21 cellular contexts compared by ENCODE assay signal in genomic region chr22:43008509-43008908, GRCh38. TPM values are rescaled to one million over a fixed set of nuclear protein-coding genes. Genes with fewer than 3 reads are reported as not detected.
DNase-seq lines count a peak whose midpoint lies in the region; ATAC-seq and TF ChIP-seq lines count a peak whose summit lies in the region.
"Had no signal": no experiment of that assay in that cellular context is flagged by ENCODE, and none has a peak within 500 bp of the region (broad histone marks: within the 10 kb centered on the region; RNA-seq: fewer than 3 reads in every experiment).

No MANE protein-coding gene starts in this region.

- H3K4me3 Mint-ChIP-seq in type B pancreatic cell, result peak overlapping the region; percentile 7
- H3K4me3 Mint-ChIP-seq in activated T-cell treated with anti-CD3 and anti-CD28 coated beads, Interleukin-2, amount 50 U/mL, for 72 hours, result no peak overlapping the region
- H3K4me3 Mint-ChIP-seq: dendritic cell treated with granulocyte-macrophage colony-stimulating factor and Interleukin-4, amounts not matched to agents 40 ng/mL and 50 ng/mL, for 4 days had no signal

- H3K27me3 ChIP-seq in PC-3 (ENCODE audit: low read length) (no peaks in the 10 kb centered on the region), mucosa of rectum (ENCODE audit: control insufficient read depth in 2 of 2, insufficient read depth in 2 of 2, low read length in 2 of 2) (no peaks in the 10 kb centered on the region)
- H3K27me3 ChIP-seq: BE2C, heart right ventricle had no signal

- no peaks in the 10 kb centered on the region for H3F3A ChIP-seq in PC-3 (ENCODE audit: low read length, unreplicated experiment)

- H3K9me3 ChIP-seq in PC-3 (ENCODE audit: low read length), result no peaks in the 10 kb centered on the region
- H3K9me3 ChIP-seq in mucosa of rectum (ENCODE audit: control insufficient read depth in 2 of 2, low read length in 2 of 2), result no peaks in the 10 kb centered on the region
- H3K9me3 ChIP-seq: BE2C, heart right ventricle had no signal

- BruUV-seq in PC-3 (replicated peaks; lab: Mats Ljungman, UMichigan), result no TSS peak

- TF ChIP-seq CTCF in PC-3 (conservative IDR thresholded peaks at IDR 0.05; ENCODE audit: low read depth, low read length) (no peak), type B pancreatic cell (conservative IDR thresholded peaks at IDR 0.05) (no peak)

- H4K20me1 ChIP-seq in PC-3 (ENCODE audit: low read length), result peaks cover 35% of the 10 kb centered on the region

- no peaks in the 10 kb centered on the region for H3K27me3 Mint-ChIP-seq in type B pancreatic cell
- H3K27me3 Mint-ChIP-seq in activated T-cell treated with anti-CD3 and anti-CD28 coated beads, Interleukin-2, amount 50 U/mL, for 72 hours (ENCODE audit: low read depth), result no peaks in the 10 kb centered on the region
- H3K27me3 Mint-ChIP-seq: dendritic cell treated with granulocyte-macrophage colony-stimulating factor and Interleukin-4, amounts not matched to agents 40 ng/mL and 50 ng/mL, for 4 days had no signal

- peaks cover 4% of the 10 kb centered on the region for H3K9me3 Mint-ChIP-seq in type B pancreatic cell
- no peaks in the 10 kb centered on the region for H3K9me3 Mint-ChIP-seq in activated T-cell treated with anti-CD3 and anti-CD28 coated beads, Interleukin-2, amount 50 U/mL, for 72 hours
- H3K9me3 Mint-ChIP-seq: dendritic cell treated with granulocyte-macrophage colony-stimulating factor and Interleukin-4, amounts not matched to agents 40 ng/mL and 50 ng/mL, for 4 days had no signal

- CTCF ChIA-PET in PC-3 (lab: Charles Lee), result no interaction called here

- peaks cover 61% of the 10 kb centered on the region for H3K4me1 Mint-ChIP-seq in type B pancreatic cell (ENCODE audit: unreplicated experiment)
- peaks cover 68% of the 10 kb centered on the region for H3K4me1 Mint-ChIP-seq in activated T-cell treated with anti-CD3 and anti-CD28 coated beads, Interleukin-2, amount 50 U/mL, for 72 hours (ENCODE audit: low read depth)

- POLR2A ChIA-PET in PC-3 (lab: Charles Lee; ENCODE audit: unreplicated experiment), result interaction anchor here (0.6 kb wide), 1 partner anchor 13 kb away, joined by 5 read pairs; no protein-coding TSS in a partner anchor

- peak overlapping the region; percentile 22 for H3K4me2 ChIP-seq in PC-3 (ENCODE audit: low read length)

- H3K9ac ChIP-seq in PC-3 (ENCODE audit: low read length) (no peak overlapping the region), mucosa of rectum (ENCODE audit: low read depth in 1 of 2, low read length in 2 of 2) (peak overlapping the region; percentile 17 to 27)

- DNase-seq in PC-3 (no peak), fibroblast of gingiva (ENCODE audit: low read depth) (peak; percentile 41), type B pancreatic cell (ENCODE audit: extremely low spot score, unreplicated experiment) (no peak), NCI-H1930 (lab: John Stamatoyannopoulos, UW) (no peak), MV-4-11 (lab: John Stamatoyannopoulos, UW) (no peak)
- DNase-seq in activated CD8-positive, alpha-beta memory T cell treated with anti-CD3 and anti-CD28 coated beads, Interleukin-2, amount 50 U/mL, for 4 hours, result no peak
- no peak for DNase-seq in activated T-cell treated with anti-CD3 and anti-CD28 coated beads, Interleukin-2, amount 50 U/mL, for 72 hours
- DNase-seq: activated CD4-positive, alpha-beta T cell treated with anti-CD3 and anti-CD28 coated beads for 48 hours; activated naive CD4-positive, alpha-beta T cell treated with Interleukin-2 at 50 U/mL for 16 hours; BE2C; heart right ventricle; islet precursor cell; midbrain; NCI-H1092 treated with DMSO at 0.1 percent for 48 hours; NCI-H774; stimulated activated CD4-positive, alpha-beta T cell treated with anti-CD3 and anti-CD28 coated beads, Interleukin-2, amount 100 ng/mL, for 48 hours had no signal

- H3K4me1 ChIP-seq in PC-3 (ENCODE audit: insufficient read depth, low read length), result peaks cover 27% of the 10 kb centered on the region
- peaks cover 60 to 65% of the 10 kb centered on the region in 2 donors for H3K4me1 ChIP-seq in mucosa of rectum (ENCODE audit: control insufficient read depth in 2 of 2, insufficient read depth in 2 of 2, low read length in 2 of 2)

- no peak for ATAC-seq in PC-3
- ATAC-seq in activated T-cell treated with anti-CD3 and anti-CD28 coated beads, Interleukin-2, amount 50 U/mL, for 72 hours (replicated peaks in 1 of 2), result no peak
- ATAC-seq: Panc1 had no signal

- H2AFZ ChIP-seq in PC-3 (ENCODE audit: low read length), result no peak overlapping the region

- intact Hi-C loops in PC-3 (cut with micrococcal nuclease), result no loop called here

- H3K27ac Mint-ChIP-seq in type B pancreatic cell, result peak overlapping the region; percentile 31
- no peak overlapping the region for H3K27ac Mint-ChIP-seq in activated T-cell treated with anti-CD3 and anti-CD28 coated beads, Interleukin-2, amount 50 U/mL, for 72 hours

- H3K4me3 ChIP-seq in PC-3 (ENCODE audit: low read length) (no peak overlapping the region), mucosa of rectum (ENCODE audit: low read length in 2 of 2) (no peak overlapping the region)
- H3K4me3 ChIP-seq: GM12878, heart right ventricle had no signal

- H3K27ac ChIP-seq in PC-3 (ENCODE audit: low read length) (peak overlapping the region; percentile 34; the same call in 1 of the 2 replicates), mucosa of rectum (ENCODE audit: low read depth in 2 of 2, low read length in 2 of 2) (peak overlapping the region; percentile 93 to 95)
- H3K27ac ChIP-seq: epithelial cell of prostate had no signal

- peaks cover 4% of the 10 kb centered on the region for H3K36me3 Mint-ChIP-seq in type B pancreatic cell
- H3K36me3 Mint-ChIP-seq in activated T-cell treated with anti-CD3 and anti-CD28 coated beads, Interleukin-2, amount 50 U/mL, for 72 hours (ENCODE audit: insufficient read depth in 2 of 2), result no peaks in the 10 kb centered on the region

- H3K79me2 ChIP-seq in PC-3 (ENCODE audit: low read length), result peaks cover 98% of the 10 kb centered on the region

- H3K36me3 ChIP-seq in PC-3 (ENCODE audit: low read depth, low read length), result no peaks in the 10 kb centered on the region
- no peaks in the 10 kb centered on the region for H3K36me3 ChIP-seq in mucosa of rectum (ENCODE audit: control insufficient read depth in 2 of 2, insufficient read depth in 2 of 2, low read length in 2 of 2)
- H3K36me3 ChIP-seq: BE2C, heart right ventricle had no signal

- H3K9me2 ChIP-seq in PC-3 (replicated peaks; ENCODE audit: low read length), result no peaks in the 10 kb centered on the region

RNA-seq across cellular contexts. Expression of gene PACSIN2, which starts 6.4 kb away (rescaled TPM):
- 25.7 and 46.1 TPM in 2 replicates for total RNA-seq in PC-3 (2014; rRNA removed)
- total RNA-seq in type B pancreatic cell (ENCODE audit: low replicate concordance), result 53.4 and 89.1 TPM in 2 replicates
- 10 to 100 TPM; 28.8 to 31.3 TPM for total RNA-seq in activated T-cell treated with anti-CD3 and anti-CD28 coated beads, Interleukin-2, amount 50 U/mL, for 72 hours
